25 cellular contexts compared by ENCODE assay signal in genomic region chr17:42475121-42475520, GRCh38. TPM values are rescaled to one million over a fixed set of nuclear protein-coding genes. Genes with fewer than 3 reads are reported as not detected.
DNase-seq lines count a peak whose midpoint lies in the region; ATAC-seq and TF ChIP-seq lines count a peak whose summit lies in the region.
"Had no signal": no experiment of that assay in that cellular context is flagged by ENCODE, and none has a peak within 500 bp of the region (broad histone marks: within the 10 kb centered on the region; RNA-seq: fewer than 3 reads in every experiment).

No MANE protein-coding gene starts in this region.

- no peak for TF ChIP-seq POLR2A in stomach (IDR thresholded peaks at IDR 0.05)

- H3K79me2 ChIP-seq in hepatocyte = no peaks in the 10 kb centered on the region

- H3K27ac ChIP-seq in hepatocyte = peak overlapping the region; percentile 53
- H3K27ac ChIP-seq in stomach = peak overlapping the region in 3 of 5 donors; percentile 31 to 62 (median 56)
- H3K27ac ChIP-seq: 22Rv1, body of pancreas, neural progenitor cell had no signal

- no peak for ATAC-seq in GM19324 (IDR thresholded peaks at IDR 0.05; ENCODE audit: low FRiP score, unreplicated experiment)
- ATAC-seq in stimulated activated naive CD8-positive, alpha-beta T cell treated with anti-CD3 and anti-CD28 coated beads, Interleukin-15, Interleukin-2, amounts not matched to agents 100 U/mL and 50 U/mL, for 24 hours = no peak
- ATAC-seq: activated naive CD8-positive, alpha-beta T cell treated with anti-CD3 and anti-CD28 coated beads, Interleukin-2, amount 50 U/mL, for 24 hours; activated T-helper 17 cell treated with anti-CD3 and anti-CD28 coated beads, Interleukin-2, amount 50 U/mL, for 72 hours; body of pancreas; SK-N-SH treated with all-trans-retinoic acid at 6 μM for 48 hours; stimulated activated naive CD8-positive, alpha-beta T cell treated with anti-CD3 and anti-CD28 coated beads, Interleukin-15, amount 100 ng/mL, for 72 hours had no signal

- TF ChIP-seq CTCF in hepatocyte (IDR thresholded peaks at IDR 0.05; ENCODE audit: poor library complexity) = no peak
- TF ChIP-seq CTCF in stomach (IDR thresholded peaks at IDR 0.05) = no peak

- DNase-seq in DMS 273 (lab: John Stamatoyannopoulos, UW; ENCODE audit: unreplicated experiment) (peak; percentile 21), DMS 273 treated with DMSO at 0.1 percent for 48 hours (lab: John Stamatoyannopoulos, UW) (no peak), NCI-H69 (lab: John Stamatoyannopoulos, UW) (peak; percentile 60), hepatocyte (ENCODE audit: low spot score) (no peak), stomach (no peak), cortex of kidney (lab: John Stamatoyannopoulos, UW) (no peak)
- no peak for DNase-seq in stimulated activated naive CD8-positive, alpha-beta T cell treated with anti-CD3 and anti-CD28 coated beads, Interleukin-15, Interleukin-2, amounts not matched to agents 100 U/mL and 50 U/mL, for 24 hours
- DNase-seq: activated CD4-positive, alpha-beta T cell treated with anti-CD3 and anti-CD28 coated beads, Interleukin-2, amount 10 ng/mL, durations not matched to agents 24 days and 14 days; activated naive CD8-positive, alpha-beta T cell treated with anti-CD3 and anti-CD28 coated beads, Interleukin-2, amount 50 U/mL, for 24 hours; EL; H9; Karpas-422; NCI-H1436; NCI-H748 treated with DMSO at 0.1 percent for 48 hours; RPMI8226; stimulated activated CD4-positive, alpha-beta T cell treated with anti-CD3 and anti-CD28 coated beads, Interleukin-2, amount 100 ng/mL, for 48 hours; stimulated activated naive CD8-positive, alpha-beta T cell treated with anti-CD3 and anti-CD28 coated beads, Interleukin-15, amount 100 ng/mL, for 72 hours; T1000 had no signal

- H3K4me1 ChIP-seq in hepatocyte (ENCODE audit: insufficient read depth) (peaks cover 5% of the 10 kb centered on the region), stomach (peaks cover 6 to 36% (median 19%) of the 10 kb centered on the region in 4 donors)
- H3K4me1 ChIP-seq: neural progenitor cell, prostate gland had no signal

- intact Hi-C loops in stomach (cut with DNase I; ENCODE audit: low total_unique reads) = no loop called here

- H2AFZ ChIP-seq in hepatocyte = no peak overlapping the region
- H2AFZ ChIP-seq: neural progenitor cell had no signal

- H3K27me3 ChIP-seq in hepatocyte (no peaks in the 10 kb centered on the region), stomach (no peaks in the 10 kb centered on the region)
- H3K27me3 ChIP-seq: body of pancreas, neural progenitor cell had no signal

- TF ChIP-seq EP300 in stomach (IDR thresholded peaks at IDR 0.05) = no peak

- no peaks in the 10 kb centered on the region for H3K9me3 ChIP-seq in hepatocyte (ENCODE audit: low read depth)
- no peaks in the 10 kb centered on the region for H3K9me3 ChIP-seq in stomach
- H3K9me3 ChIP-seq: body of pancreas, prostate gland had no signal

- H4K20me1 ChIP-seq in hepatocyte (ENCODE audit: insufficient read depth, poor library complexity, severe bottlenecking) = no peaks in the 10 kb centered on the region

- H3K9me2 ChIP-seq in hepatocyte (replicated peaks; ENCODE audit: insufficient read depth) = no peaks in the 10 kb centered on the region

- H3K4me2 ChIP-seq in hepatocyte = peak overlapping the region; percentile 26
- H3K4me2 ChIP-seq: neural progenitor cell had no signal

- H3K36me3 ChIP-seq in hepatocyte (replicated peaks; ENCODE audit: insufficient read depth, low read depth) (no peaks in the 10 kb centered on the region), stomach (peaks cover 42 to 89% (median 83%) of the 10 kb centered on the region in 4 donors)
- H3K36me3 ChIP-seq: neural progenitor cell, prostate gland had no signal

- H3K4me3 ChIP-seq in hepatocyte (no peak overlapping the region), stomach (no peak overlapping the region)
- H3K4me3 ChIP-seq: body of pancreas, neural progenitor cell, prostate gland had no signal

- WGBS in hepatocyte (ENCODE audit: low lambda C conversion rate, missing lambda C conversion rate) = 83% methylated on average over 3 of the region's 3 CpGs
- 45 to 68% (median 52%) methylated on average over 3 of the region's 3 CpGs for WGBS in stomach, 5 donors

RNA-seq across cellular contexts. Expression of gene ATP6V0A1, which starts 16.4 kb away (rescaled TPM):
- total RNA-seq in hepatocyte (58.3 and 71.4 TPM in 2 replicates), stomach (100 to 1,000 TPM in 3 of 5 donors, 10 to 100 TPM in 2; 61.7 to 435 (median 123) TPM)
- polyA plus RNA-seq in hepatocyte (63.4 and 65.2 TPM in 2 replicates), stomach (10 to 100 TPM; 13.1 to 24.5 (median 13.2) TPM)

RNA-seq across cellular contexts. Expression of gene CAVIN1, which starts 52.1 kb away (rescaled TPM):
- total RNA-seq in hepatocyte = 69.9 and 85.8 TPM in 2 replicates
- 96.5 and 111 TPM in 2 replicates for polyA plus RNA-seq in hepatocyte
- 100 to 1,000 TPM in 3 of 5 donors, 10 to 100 TPM in 2; 75.2 to 244 (median 162) TPM for total RNA-seq in stomach
- 100 to 1,000 TPM in 1 of 3 donors, 10 to 100 TPM in 2; 61.2 to 104 (median 94.2) TPM for polyA plus RNA-seq in stomach

Comparison
In these comparisons a context has a peak if more than half of its experiments do, and no peak if none do; other contexts are left out.
1. DNase-seq: peak in DMS 273 (single experiment) and NCI-H69 (single experiment); none in DMS 273 treated with DMSO at 0.1 percent for 48 hours (single experiment), hepatocyte (single experiment), stomach (single experiment), stimulated activated naive CD8-positive, alpha-beta T cell treated with anti-CD3 and anti-CD28 coated beads, Interleukin-15, Interleukin-2, amounts not matched to agents 100 U/mL and 50 U/mL, for 24 hours (single experiment) and cortex of kidney (single experiment).